ENCODE assay signal across 18 cellular contexts in the genomic region with DNA sequence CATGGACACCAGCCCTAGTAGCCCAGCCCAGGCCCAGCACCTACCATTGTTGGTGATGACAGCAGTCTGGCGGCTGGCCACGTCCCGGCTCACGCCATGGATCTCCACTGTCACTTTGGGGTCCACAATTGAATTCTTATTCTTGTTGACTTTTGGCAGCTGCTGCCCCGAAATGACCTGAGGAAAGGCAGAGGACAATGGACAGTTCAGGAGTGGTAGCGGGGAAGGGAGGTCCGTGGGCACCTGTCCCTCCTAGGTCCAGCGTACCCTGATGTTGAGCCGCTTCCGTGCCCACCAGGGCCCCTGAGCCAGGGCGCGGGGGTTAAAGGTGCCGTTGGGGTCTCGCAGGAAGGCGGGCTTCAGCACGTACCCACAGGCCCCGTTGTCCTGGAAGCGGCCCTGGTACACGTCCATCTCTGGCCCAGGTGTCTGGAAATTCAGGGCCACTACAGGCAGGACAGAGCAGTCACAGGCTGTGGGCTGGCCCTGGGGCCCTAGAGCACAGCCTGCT. TPM values are rescaled to one million over a fixed set of nuclear protein-coding genes. Genes with fewer than 3 reads are reported as not detected.
DNase-seq lines count a peak whose midpoint lies in the region; ATAC-seq, FAIRE-seq and TF ChIP-seq lines count a peak whose summit lies in the region.
"Had no signal": no experiment of that assay in that cellular context is flagged by ENCODE, and none has a peak within 500 bp of the region (broad histone marks: within the 10 kb centered on the region; RNA-seq: fewer than 3 reads in every experiment).

No MANE protein-coding gene starts in this region.

- H2AFZ ChIP-seq in HepG2 (ENCODE audit: low read length) (no peak overlapping the region), osteoblast (ENCODE audit: low read length) (no peak overlapping the region), neural progenitor cell (replicated peaks) (no peak overlapping the region)
- H2AFZ ChIP-seq: GM23248 had no signal

- no peaks in the 10 kb centered on the region for H3F3A ChIP-seq in neural progenitor cell (ENCODE audit: low read depth)

- H3K4me1 ChIP-seq in HepG2 (ENCODE audit: insufficient read depth, low read length) (peaks cover 30% of the 10 kb centered on the region), osteoblast (ENCODE audit: insufficient read depth, low read length) (no peaks in the 10 kb centered on the region), neural progenitor cell (no peaks in the 10 kb centered on the region)

- H3K27me3 ChIP-seq in HepG2 (ENCODE audit: control insufficient read depth in 1 of 2, insufficient read depth in 2 of 2, low read length in 2 of 2) (no peaks in the 10 kb centered on the region; a peak in 1 of 5 replicates), osteoblast (ENCODE audit: insufficient read depth, low read length) (no peaks in the 10 kb centered on the region), neural progenitor cell (no peaks in the 10 kb centered on the region)

- H3K9me3 Mint-ChIP-seq in neural progenitor cell, result no peaks in the 10 kb centered on the region
- H3K9me3 Mint-ChIP-seq: CD4-positive, alpha-beta T cell had no signal

- TF ChIP-seq RAD21 in HepG2 (CRISPR knock-in tag; IDR thresholded peaks at IDR 0.05), result no peak

- H3K9ac ChIP-seq in HepG2 (ENCODE audit: insufficient read depth, low read depth, low read length), result no peak overlapping the region
- H3K9ac ChIP-seq in neural progenitor cell, result no peak overlapping the region
- H3K9ac ChIP-seq: GM23248 had no signal

- CTCF ChIA-PET in HepG2 (lab: Yijun Ruan, JAX; ENCODE audit: low intra/inter-chr PET ratio, low total read pairs), result no interaction called here

- H3K27me3 Mint-ChIP-seq in neural progenitor cell (ENCODE audit: insufficient read depth, low read depth), result peaks cover 8% of the 10 kb centered on the region
- H3K27me3 Mint-ChIP-seq: B cell; CD4-positive, alpha-beta T cell had no signal

- no peak for FAIRE-seq in HepG2 (lab: Jason Lieb, UNC)
- FAIRE-seq: A204.1, H54 had no signal

- peaks cover 14% of the 10 kb centered on the region for H3K4me1 Mint-ChIP-seq in neural progenitor cell

- H3K36me3 ChIP-seq in HepG2 (replicated peaks in 1 of 2; ENCODE audit: control insufficient read depth in 1 of 2, insufficient read depth in 2 of 2, low read length in 2 of 2) (no peaks in the 10 kb centered on the region; a peak in 2 of 5 replicates), osteoblast (ENCODE audit: insufficient read depth, low read length) (peaks cover 13% of the 10 kb centered on the region), neural progenitor cell (no peaks in the 10 kb centered on the region)

- no peak overlapping the region for H3K27ac Mint-ChIP-seq in neural progenitor cell
- H3K27ac Mint-ChIP-seq: B cell; CD4-positive, alpha-beta T cell had no signal

- intact Hi-C loops in left cardiac atrium (cut with DNase I) (loop anchor here in 1 of 2 donors (10.0 kb wide), 1 partner anchor 153 kb away; no protein-coding TSS in a partner anchor), Right ventricle myocardium superior (cut with DNase I) (no loop called here), HepG2 (cut with micrococcal nuclease; ENCODE audit: unreplicated experiment) (no loop called here)

- H3K27ac ChIP-seq in HepG2 (ENCODE audit: extremely low read length, insufficient read depth, low read length) (no peak overlapping the region), osteoblast (ENCODE audit: low read depth, low read length) (no peak overlapping the region), neural progenitor cell (no peak overlapping the region)
- H3K27ac ChIP-seq: GM23248, HL-60 had no signal

- WGBS in HepG2 (ENCODE audit: low lambda C conversion rate), result 100% methylated on average over 9 of the region's 19 CpGs

- H3K79me2 ChIP-seq in HepG2 (ENCODE audit: insufficient read depth, low read length) (no peaks in the 10 kb centered on the region), osteoblast (ENCODE audit: insufficient read depth, low read length) (no peaks in the 10 kb centered on the region), neural progenitor cell (ENCODE audit: low read depth) (no peaks in the 10 kb centered on the region)

- POLR2A ChIA-PET in HepG2 (lab: Yijun Ruan, JAX), result no interaction called here

- DNase-seq in left cardiac atrium (peak; percentile 17), Right ventricle myocardium superior (no peak), HepG2 (ENCODE audit: low spot score) (no peak), osteoblast (ENCODE audit: insufficient read length, low spot score, missing footprints) (peak; percentile 67), neural progenitor cell (ENCODE audit: low spot score) (no peak), SKM-1 (lab: John Stamatoyannopoulos, UW; ENCODE audit: unreplicated experiment) (no peak)
- DNase-seq: C1 segment of cervical spinal cord; Calu3; CD4-positive, alpha-beta T cell; DMS 273 treated with DMSO at 0.1 percent for 48 hours; GM23248 had no signal

- no peak overlapping the region for H3K4me3 Mint-ChIP-seq in neural progenitor cell
- H3K4me3 Mint-ChIP-seq: B cell; CD4-positive, alpha-beta T cell had no signal

- H3K4me2 ChIP-seq in HepG2 (ENCODE audit: low read depth, low read length), result no peak overlapping the region
- no peak overlapping the region for H3K4me2 ChIP-seq in osteoblast (ENCODE audit: insufficient read depth, low read length)
- H3K4me2 ChIP-seq in neural progenitor cell, result no peak overlapping the region

- no peaks in the 10 kb centered on the region for H4K20me1 ChIP-seq in HepG2 (ENCODE audit: insufficient read depth, low read length)
- peaks cover 6% of the 10 kb centered on the region for H4K20me1 ChIP-seq in osteoblast (ENCODE audit: insufficient read depth, low read length)
- no peaks in the 10 kb centered on the region for H4K20me1 ChIP-seq in neural progenitor cell (ENCODE audit: low read depth)

- in situ Hi-C loops in HepG2 (cut with HindIII; ENCODE audit: extremely low pct_ligation_motif_present, low pct_unique_long_range_greater_than_20kb), result no loop called here

- H3K9me3 ChIP-seq in HepG2 (ENCODE audit: low read length) (no peaks in the 10 kb centered on the region), osteoblast (ENCODE audit: low read depth, low read length) (no peaks in the 10 kb centered on the region), neural progenitor cell (ENCODE audit: low read depth) (no peaks in the 10 kb centered on the region)

- no peak overlapping the region for H3K4me3 ChIP-seq in HepG2 (replicated peaks in 1 of 3; ENCODE audit: insufficient read depth in 1 of 3, low read depth in 2 of 3, low read length in 3 of 3)
- no peak overlapping the region for H3K4me3 ChIP-seq in osteoblast (ENCODE audit: insufficient read depth, low read length)
- H3K4me3 ChIP-seq in neural progenitor cell, result no peak overlapping the region
- H3K4me3 ChIP-seq: GM23248 had no signal

- no peak for TF ChIP-seq POLR2A in HepG2 (IDR thresholded peaks at IDR 0.05; ENCODE audit: insufficient read depth in 1 of 2, low read depth in 2 of 2, low read length in 2 of 2)

- ATAC-seq in left cardiac atrium (no peak), Right ventricle myocardium superior (ENCODE audit: poor library complexity) (no peak), HepG2 (no peak), GM19395 (IDR thresholded peaks at IDR 0.05; ENCODE audit: unreplicated experiment) (no peak)
- ATAC-seq: HCT116 had no signal

- TF ChIP-seq EP300 in HepG2 (IDR thresholded peaks at IDR 0.05; ENCODE audit: low read depth in 2 of 2, low read length in 2 of 2) (no peak), HepG2 (CRISPR knock-in tag; IDR thresholded peaks at IDR 0.05; ENCODE audit: borderline replicate concordance) (no peak)

- H3K36me3 Mint-ChIP-seq in neural progenitor cell, result peaks cover 3% of the 10 kb centered on the region

- BruUV-seq in HepG2 (replicated peaks; lab: Mats Ljungman, UMichigan), result no TSS peak

- TF ChIP-seq CTCF in HepG2 (CRISPR knock-in tag; IDR thresholded peaks at IDR 0.05), result no peak
- TF ChIP-seq CTCF in osteoblast (IDR thresholded peaks at IDR 0.05; ENCODE audit: extremely low read depth, low read depth, low read length), result no peak
- TF ChIP-seq CTCF in neural progenitor cell (IDR thresholded peaks at IDR 0.05), result no peak

RNA-seq across cellular contexts. Expression of a gene that starts 17.7 kb away (rescaled TPM):
- 1 to 10 TPM; 6.1 to 6.2 TPM for total RNA-seq in left cardiac atrium
- total RNA-seq in Right ventricle myocardium superior, result 4.0 TPM
- total RNA-seq in HepG2 (2016; rRNA removed; fragmentation: Illumina TruSeq; extraction: Trizol), result 3.2 and 4.0 TPM in 2 replicates
- 4.3 and 5.3 TPM in 2 replicates for total RNA-seq in HepG2 (2016; cell fraction: cytosol; rRNA removed; fragmentation: Illumina TruSeq; extraction: Trizol; ENCODE audit: low read depth)
- total RNA-seq in HepG2 (2016; cell fraction: insoluble cytoplasmic fraction; rRNA removed; fragmentation: Illumina TruSeq; extraction: Trizol), result 2.3 and 4.1 TPM in 2 replicates
- 3.3 and 5.4 TPM in 2 replicates for total RNA-seq in HepG2 (2016; cell fraction: membrane; rRNA removed; fragmentation: Illumina TruSeq; extraction: Trizol)
- 2.0 and 2.1 TPM in 2 replicates for total RNA-seq in HepG2 (2016; cell fraction: nucleus; rRNA removed; fragmentation: Illumina TruSeq; extraction: Trizol)
- 5.3 and 7.5 TPM in 2 replicates for polyA plus RNA-seq in HepG2 (2011; rRNA removed)
- polyA plus RNA-seq in HepG2 (2011; cell fraction: cytosol; rRNA removed), result 5.6 and 9.0 TPM in 2 replicates
- 8.6 and 9.9 TPM in 2 replicates for polyA plus RNA-seq in HepG2 (2011; cell fraction: nucleus; rRNA removed)
- 2.1 and 2.6 TPM in 2 replicates for polyA plus RNA-seq in HepG2 (2012)
- 4.2 and 6.5 TPM in 2 replicates for polyA plus RNA-seq in HepG2 (2016; cell fraction: cytosol; fragmentation: Illumina TruSeq; extraction: Trizol; ENCODE audit: low read depth)
- 2.0 and 2.3 TPM in 2 replicates for polyA plus RNA-seq in HepG2 (2016; cell fraction: insoluble cytoplasmic fraction; fragmentation: Illumina TruSeq; extraction: Trizol; ENCODE audit: low read depth)
- polyA plus RNA-seq in HepG2 (2016; cell fraction: membrane; fragmentation: Illumina TruSeq; extraction: Trizol; ENCODE audit: low read depth), result 3.5 and 5.1 TPM in 2 replicates
- 2.0 and 2.9 TPM in 2 replicates for polyA plus RNA-seq in HepG2 (2016; cell fraction: nucleus; fragmentation: Illumina TruSeq; extraction: Trizol; ENCODE audit: insufficient read depth, low read depth)
- 1.2 and 3.8 TPM in 2 replicates for polyA minus RNA-seq in HepG2 (2011; rRNA and poly(A)+ RNA removed; ENCODE audit: low replicate concordance)
- polyA minus RNA-seq in HepG2 (2011; cell fraction: cytosol; rRNA and poly(A)+ RNA removed), result 0.89 TPM in 1 of 2 replicates, not detected in the other
- 6.2 and 7.3 TPM in 2 replicates for polyA minus RNA-seq in HepG2 (2011; cell fraction: nucleus; rRNA and poly(A)+ RNA removed)
- total RNA-seq in osteoblast, result 6.8 and 7.6 TPM in 2 replicates
- total RNA-seq in neural progenitor cell (ENCODE audit: low replicate concordance), result 4.9 and 5.6 TPM in 2 replicates

RNA-seq across cellular contexts. Expression of a gene that starts 21.2 kb away (rescaled TPM):
- total RNA-seq in left cardiac atrium (10 to 100 TPM; 10.8 to 12.3 TPM), Right ventricle myocardium superior (8.5 TPM), HepG2 (2016; rRNA removed; fragmentation: Illumina TruSeq; extraction: Trizol) (10.1 and 11.4 TPM in 2 replicates), osteoblast (23.2 and 23.6 TPM in 2 replicates), neural progenitor cell (ENCODE audit: low replicate concordance) (38.6 and 42.4 TPM in 2 replicates)
- 2.1 and 3.6 TPM in 2 replicates for total RNA-seq in HepG2 (2016; cell fraction: cytosol; rRNA removed; fragmentation: Illumina TruSeq; extraction: Trizol; ENCODE audit: low read depth)
- 9.3 and 12.3 TPM in 2 replicates for total RNA-seq in HepG2 (2016; cell fraction: insoluble cytoplasmic fraction; rRNA removed; fragmentation: Illumina TruSeq; extraction: Trizol)
- total RNA-seq in HepG2 (2016; cell fraction: membrane; rRNA removed; fragmentation: Illumina TruSeq; extraction: Trizol), result 4.6 and 5.7 TPM in 2 replicates
- total RNA-seq in HepG2 (2016; cell fraction: nucleus; rRNA removed; fragmentation: Illumina TruSeq; extraction: Trizol), result 8.0 and 8.9 TPM in 2 replicates
- polyA plus RNA-seq in HepG2 (2011; rRNA removed), result 12.4 and 12.8 TPM in 2 replicates
- 7.2 and 10.7 TPM in 2 replicates for polyA plus RNA-seq in HepG2 (2011; cell fraction: cytosol; rRNA removed)
- 30.9 and 33.2 TPM in 2 replicates for polyA plus RNA-seq in HepG2 (2011; cell fraction: nucleus; rRNA removed)
- polyA plus RNA-seq in HepG2 (2012), result 10.6 and 11.1 TPM in 2 replicates
- polyA plus RNA-seq in HepG2 (2016; cell fraction: cytosol; fragmentation: Illumina TruSeq; extraction: Trizol; ENCODE audit: low read depth), result 2.2 and 2.7 TPM in 2 replicates
- polyA plus RNA-seq in HepG2 (2016; cell fraction: insoluble cytoplasmic fraction; fragmentation: Illumina TruSeq; extraction: Trizol; ENCODE audit: low read depth), result 6.8 and 9.0 TPM in 2 replicates
- 3.9 and 5.6 TPM in 2 replicates for polyA plus RNA-seq in HepG2 (2016; cell fraction: membrane; fragmentation: Illumina TruSeq; extraction: Trizol; ENCODE audit: low read depth)
- 13.4 and 22.2 TPM in 2 replicates for polyA plus RNA-seq in HepG2 (2016; cell fraction: nucleus; fragmentation: Illumina TruSeq; extraction: Trizol; ENCODE audit: insufficient read depth, low read depth)
- polyA minus RNA-seq in HepG2 (2011; rRNA and poly(A)+ RNA removed; ENCODE audit: low replicate concordance), result 2.2 and 34.5 TPM in 2 replicates
- 11.5 and 15.0 TPM in 2 replicates for polyA minus RNA-seq in HepG2 (2011; cell fraction: cytosol; rRNA and poly(A)+ RNA removed)
- 8.4 and 11.8 TPM in 2 replicates for polyA minus RNA-seq in HepG2 (2011; cell fraction: nucleus; rRNA and poly(A)+ RNA removed)

RNA-seq across cellular contexts. Expression of a gene that starts 30.8 kb away (rescaled TPM):
- total RNA-seq in left cardiac atrium (under 1 TPM; 0.29 to 0.82 TPM), Right ventricle myocardium superior (0.16 TPM), HepG2 (2016; rRNA removed; fragmentation: Illumina TruSeq; extraction: Trizol) (not detected in 2 replicates), osteoblast (under 0.01 and 0.29 TPM in 2 replicates), neural progenitor cell (ENCODE audit: low replicate concordance) (0.60 and 1.4 TPM in 2 replicates)
- not detected in 2 replicates for total RNA-seq in HepG2 (2016; cell fraction: cytosol; rRNA removed; fragmentation: Illumina TruSeq; extraction: Trizol; ENCODE audit: low read depth)
- total RNA-seq in HepG2 (2016; cell fraction: insoluble cytoplasmic fraction; rRNA removed; fragmentation: Illumina TruSeq; extraction: Trizol), result not detected in 2 replicates
- not detected in 2 replicates for total RNA-seq in HepG2 (2016; cell fraction: membrane; rRNA removed; fragmentation: Illumina TruSeq; extraction: Trizol)
- not detected in 2 replicates for total RNA-seq in HepG2 (2016; cell fraction: nucleus; rRNA removed; fragmentation: Illumina TruSeq; extraction: Trizol)
- 0.09 and 0.13 TPM in 2 replicates for polyA plus RNA-seq in HepG2 (2011; rRNA removed)
- 0.01 TPM in 1 of 2 replicates, not detected in the other for polyA plus RNA-seq in HepG2 (2011; cell fraction: cytosol; rRNA removed)
- 0.56 and 0.99 TPM in 2 replicates for polyA plus RNA-seq in HepG2 (2011; cell fraction: nucleus; rRNA removed)
- polyA plus RNA-seq in HepG2 (2012), result 0.47 and 0.54 TPM in 2 replicates
- polyA plus RNA-seq in HepG2 (2016; cell fraction: cytosol; fragmentation: Illumina TruSeq; extraction: Trizol; ENCODE audit: low read depth), result not detected in 2 replicates
- not detected in 2 replicates for polyA plus RNA-seq in HepG2 (2016; cell fraction: insoluble cytoplasmic fraction; fragmentation: Illumina TruSeq; extraction: Trizol; ENCODE audit: low read depth)
- not detected in 2 replicates for polyA plus RNA-seq in HepG2 (2016; cell fraction: membrane; fragmentation: Illumina TruSeq; extraction: Trizol; ENCODE audit: low read depth)
- not detected in 2 replicates for polyA plus RNA-seq in HepG2 (2016; cell fraction: nucleus; fragmentation: Illumina TruSeq; extraction: Trizol; ENCODE audit: insufficient read depth, low read depth)
- polyA minus RNA-seq in HepG2 (2011; rRNA and poly(A)+ RNA removed; ENCODE audit: low replicate concordance), result 0.40 TPM in 1 of 2 replicates, not detected in the other
- polyA minus RNA-seq in HepG2 (2011; cell fraction: cytosol; rRNA and poly(A)+ RNA removed), result not detected in 2 replicates
- 0.77 and 0.99 TPM in 2 replicates for polyA minus RNA-seq in HepG2 (2011; cell fraction: nucleus; rRNA and poly(A)+ RNA removed)
- total RNA-seq: Daoy, GM23248 had no signal

Comparison
In these comparisons a context has a peak if more than half of its experiments do, and no peak if none do; other contexts are left out.
1. DNase-seq: peak in left cardiac atrium (single experiment) and osteoblast (single experiment); none in Right ventricle myocardium superior (single experiment), HepG2 (single experiment), neural progenitor cell (single experiment) and SKM-1 (single experiment).